Comparison of ENCODE assay signal across 8 cellular contexts in genomic region chr14:104876251-104876699, GRCh38. TPM values are rescaled to one million over a fixed set of nuclear protein-coding genes. Genes with fewer than 3 reads are reported as not detected.
A peak's percentile ranks its signal among the peaks of the same experiment; 100 is the strongest.
DNase-seq lines count a peak whose midpoint lies in the region; ATAC-seq lines count a peak whose summit lies in the region.

No MANE protein-coding gene starts in this region.

- DNase-seq in ACHN = peak; percentile 35
- DNase-seq in HCEC 1CT = peak; percentile 37
- peak; percentile 52 for DNase-seq in activated T-cell treated with anti-CD3 and anti-CD28 coated beads, Interleukin-2, amount 50 U/mL, for 1 hour
- peak; percentile 22 to 24 (median 22) for DNase-seq in immature natural killer cell
- DNase-seq in DMS114 treated with DMSO at 0.1 percent for 48 hours (lab: John Stamatoyannopoulos, UW; ENCODE audit: unreplicated experiment) = no peak
- no peak for DNase-seq in NCI-H146 treated with DMSO at 0.1 percent for 48 hours (lab: John Stamatoyannopoulos, UW; ENCODE audit: unreplicated experiment)
- DNase-seq in NCI-H2107 (lab: John Stamatoyannopoulos, UW) = no peak

- H3K4me3 Mint-ChIP-seq in immature natural killer cell = no peak overlapping the region

- H3K4me1 Mint-ChIP-seq in immature natural killer cell = peaks cover 6 to 11% of the 10 kb centered on the region in 2 donors

- no peaks in the 10 kb centered on the region for H3K36me3 Mint-ChIP-seq in immature natural killer cell

- ATAC-seq in HG02759 (IDR thresholded peaks at IDR 0.05; ENCODE audit: unreplicated experiment) = no peak

- H3K9me3 Mint-ChIP-seq in immature natural killer cell = no peaks in the 10 kb centered on the region

- H3K27me3 Mint-ChIP-seq in immature natural killer cell (ENCODE audit: low read depth in 3 of 3) = peaks cover 0 to 7% (median 7%) of the 10 kb centered on the region in 3 donors

- in situ Hi-C loops in ACHN (cut with HindIII; ENCODE audit: low pct_ligation_motif_present, low pct_unique_long_range_greater_than_20kb, low sequenced_read_pairs) = no loop called here

- H3K27ac Mint-ChIP-seq in immature natural killer cell = no peak overlapping the region

RNA-seq across cellular contexts. Expression of gene CEP170B, which starts 11.2 kb away (rescaled TPM):
- not detected for polyA plus RNA-seq in immature natural killer cell

RNA-seq across cellular contexts. Expression of gene PLD4, which starts 48.4 kb away (rescaled TPM):
- polyA plus RNA-seq in immature natural killer cell = 10 to 100 TPM in 2 of 3 donors, 1 to 10 TPM in 1; 2.3 to 49.3 (median 19.7) TPM

Comparison
In these comparisons a context has a peak if more than half of its experiments do, and no peak if none do; other contexts are left out.
1. DNase-seq: peak in ACHN (single experiment), HCEC 1CT (single experiment), activated T-cell treated with anti-CD3 and anti-CD28 coated beads, Interleukin-2, amount 50 U/mL, for 1 hour (single experiment) and immature natural killer cell (3 of 3); none in DMS114 treated with DMSO at 0.1 percent for 48 hours (single experiment), NCI-H146 treated with DMSO at 0.1 percent for 48 hours (single experiment) and NCI-H2107 (single experiment).